17 cellular contexts compared by ENCODE assay signal in the genomic region with DNA sequence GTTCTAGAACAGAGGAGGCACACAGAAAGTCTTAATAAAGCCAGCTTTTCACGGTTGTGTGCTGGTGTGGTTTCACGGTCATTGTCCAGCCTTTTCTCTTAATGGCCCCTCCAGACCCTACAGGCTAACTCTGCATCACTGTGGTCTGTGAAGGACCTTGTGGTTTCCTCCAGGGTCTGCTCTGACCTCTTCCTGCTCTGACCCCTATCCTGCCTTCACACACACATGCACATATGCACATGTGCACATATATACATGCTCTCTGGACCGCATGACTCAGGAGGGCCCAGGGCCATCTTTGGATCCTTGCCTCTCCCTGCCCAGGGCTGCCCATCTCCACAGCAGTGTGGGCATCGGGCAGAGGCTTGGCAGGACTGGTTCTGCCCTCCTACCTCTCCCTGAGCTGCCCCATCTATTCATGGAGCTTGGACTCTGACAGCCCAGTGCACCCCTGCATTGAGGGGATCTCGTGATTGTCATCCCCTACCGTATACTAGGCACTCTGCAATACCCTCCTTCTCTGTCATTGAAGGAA.
DNase-seq lines count a peak whose midpoint lies in the region; ATAC-seq and TF ChIP-seq lines count a peak whose summit lies in the region.
"Had no signal": no experiment of that assay in that cellular context is flagged by ENCODE, and none has a peak within 500 bp of the region (broad histone marks: within the 10 kb centered on the region; RNA-seq: fewer than 3 reads in every experiment).

No MANE protein-coding gene starts in this region.

- no peak overlapping the region for H3K4me3 ChIP-seq in Peyer's patch
- H3K4me3 ChIP-seq in esophagus squamous epithelium = no peak overlapping the region
- H3K4me3 ChIP-seq: GM23248, HAP-1 had no signal

- no peak overlapping the region for H3K27ac Mint-ChIP-seq in activated T-cell treated with anti-CD3 and anti-CD28 coated beads, Interleukin-2, amount 50 U/mL, for 72 hours
- H3K27ac Mint-ChIP-seq: CD4-positive, CD25-positive, alpha-beta regulatory T cell; CD8-positive, alpha-beta memory T cell had no signal

- H3K4me1 Mint-ChIP-seq in activated T-cell treated with anti-CD3 and anti-CD28 coated beads, Interleukin-2, amount 50 U/mL, for 72 hours (ENCODE audit: low read depth) = no peaks in the 10 kb centered on the region
- H3K4me1 Mint-ChIP-seq: CD4-positive, CD25-positive, alpha-beta regulatory T cell; CD8-positive, alpha-beta memory T cell had no signal

- H3K9me3 ChIP-seq in Peyer's patch (no peaks in the 10 kb centered on the region), esophagus squamous epithelium (no peaks in the 10 kb centered on the region)
- H3K9me3 ChIP-seq: BE2C, HAP-1 had no signal

- no peak overlapping the region for H3K4me3 Mint-ChIP-seq in activated T-cell treated with anti-CD3 and anti-CD28 coated beads, Interleukin-2, amount 50 U/mL, for 72 hours
- H3K4me3 Mint-ChIP-seq: CD4-positive, CD25-positive, alpha-beta regulatory T cell; CD8-positive, alpha-beta memory T cell had no signal

- no peak overlapping the region for H3K27ac ChIP-seq in Peyer's patch
- H3K27ac ChIP-seq in esophagus squamous epithelium = no peak overlapping the region
- H3K27ac ChIP-seq: GM23248 had no signal

- H3K36me3 Mint-ChIP-seq in activated T-cell treated with anti-CD3 and anti-CD28 coated beads, Interleukin-2, amount 50 U/mL, for 72 hours (ENCODE audit: insufficient read depth in 2 of 2) = no peaks in the 10 kb centered on the region
- H3K36me3 Mint-ChIP-seq: CD4-positive, CD25-positive, alpha-beta regulatory T cell; CD8-positive, alpha-beta memory T cell had no signal

- H3K4me1 ChIP-seq in Peyer's patch (no peaks in the 10 kb centered on the region), esophagus squamous epithelium (no peaks in the 10 kb centered on the region)
- H3K4me1 ChIP-seq: BE2C, HAP-1 had no signal

- H3K36me3 ChIP-seq in Peyer's patch (no peaks in the 10 kb centered on the region), esophagus squamous epithelium (no peaks in the 10 kb centered on the region)
- H3K36me3 ChIP-seq: BE2C, HAP-1 had no signal

- peak in 2 of 3 donors; percentile 22 to 23 for DNase-seq in Peyer's patch
- peak; percentile 18 for DNase-seq in left lobe of liver (ENCODE audit: low spot score)
- peak; percentile 25 for DNase-seq in posterior vena cava (ENCODE audit: low spot score)
- DNase-seq in ACHN = no peak
- no peak for DNase-seq in esophagus squamous epithelium (lab: John Stamatoyannopoulos, UW)
- no peak for DNase-seq in activated T-cell treated with anti-CD3 and anti-CD28 coated beads, Interleukin-2, amount 50 U/mL, for 72 hours
- DNase-seq: BE2C; C1 segment of cervical spinal cord; CD4-positive, CD25-positive, alpha-beta regulatory T cell; CD8-positive, alpha-beta memory T cell; COR-L47; DMS 273 treated with DMSO at 0.1 percent for 48 hours; DMS53; DND-41; EL; GM23248 had no signal

- in situ Hi-C loops in ACHN (cut with HindIII; ENCODE audit: low pct_ligation_motif_present, low pct_unique_long_range_greater_than_20kb, low sequenced_read_pairs) = no loop called here

- no peaks in the 10 kb centered on the region for H3K27me3 Mint-ChIP-seq in activated T-cell treated with anti-CD3 and anti-CD28 coated beads, Interleukin-2, amount 50 U/mL, for 72 hours (ENCODE audit: low read depth)
- H3K27me3 Mint-ChIP-seq: CD4-positive, CD25-positive, alpha-beta regulatory T cell had no signal

- no peaks in the 10 kb centered on the region for H3K9me3 Mint-ChIP-seq in activated T-cell treated with anti-CD3 and anti-CD28 coated beads, Interleukin-2, amount 50 U/mL, for 72 hours
- H3K9me3 Mint-ChIP-seq: CD4-positive, CD25-positive, alpha-beta regulatory T cell; CD8-positive, alpha-beta memory T cell had no signal

- no peak for ATAC-seq in left lobe of liver
- no peak for ATAC-seq in activated T-cell treated with anti-CD3 and anti-CD28 coated beads, Interleukin-2, amount 50 U/mL, for 72 hours (replicated peaks in 1 of 2)

- intact Hi-C loops in posterior vena cava (cut with DNase I) (no loop called here), esophagus squamous epithelium (cut with DNase I) (no loop called here)

- no peak for TF ChIP-seq POLR2A in Peyer's patch (IDR thresholded peaks at IDR 0.05)
- TF ChIP-seq POLR2A in esophagus squamous epithelium (IDR thresholded peaks at IDR 0.05) = no peak

- 66 to 77% methylated on average over 3 to 5 of the region's 6 CpGs for WGBS in esophagus squamous epithelium, 2 donors

- no peak for TF ChIP-seq CTCF in Peyer's patch (IDR thresholded peaks at IDR 0.05)
- no peak for TF ChIP-seq CTCF in esophagus squamous epithelium (IDR thresholded peaks at IDR 0.05)

- H3K27me3 ChIP-seq in Peyer's patch = no peaks in the 10 kb centered on the region
- peaks cover 0 to 27% (median 0%) of the 10 kb centered on the region in 4 donors for H3K27me3 ChIP-seq in esophagus squamous epithelium
- H3K27me3 ChIP-seq: BE2C had no signal

Comparison
In these comparisons a context has a peak if more than half of its experiments do, and no peak if none do; other contexts are left out.
1. DNase-seq: peak in Peyer's patch (2 of 3), left lobe of liver (single experiment) and posterior vena cava (single experiment); none in ACHN (single experiment), esophagus squamous epithelium (single experiment) and activated T-cell treated with anti-CD3 and anti-CD28 coated beads, Interleukin-2, amount 50 U/mL, for 72 hours (0 of 2).